Comparison of ENCODE assay signal across 8 cellular contexts in genomic region chr16:88234442-88235399, GRCh38.
A peak's percentile ranks its signal among the peaks of the same experiment; 100 is the strongest.
DNase-seq lines count a peak whose midpoint lies in the region; ATAC-seq, FAIRE-seq and TF ChIP-seq lines count a peak whose summit lies in the region.
"Not testable (repeated sequence)": the region's sequence is repeated elsewhere in the genome, so short reads cannot be mapped to it uniquely, and the experiment has no call there.

No MANE protein-coding gene starts in this region.

- not testable (repeated sequence) for H3K4me3 ChIP-seq in SJSA1; fibroblast of lung (replicated peaks in 1 of 4; ENCODE audit: control extremely low read depth in 1 of 4, insufficient read depth in 1 of 4, low read depth in 3 of 4, low read length in 4 of 4); hepatocyte; mucosa of descending colon; sigmoid colon

- not testable (repeated sequence) for H3K27me3 ChIP-seq in SJSA1 (replicated peaks); fibroblast of lung (ENCODE audit: control insufficient read depth, insufficient read depth, low read length); hepatocyte; sigmoid colon

- FAIRE-seq in urothelium cell line (lab: Jason Lieb, UNC) = peak; percentile 78

- peak overlapping the region; percentile 64 for H3K4me2 ChIP-seq in fibroblast of lung (ENCODE audit: extremely low read depth, insufficient read depth, low read length)
- H3K4me2 ChIP-seq in hepatocyte = peak overlapping the region; percentile 0

- H3K79me2 ChIP-seq in fibroblast of lung (ENCODE audit: control insufficient read depth, insufficient read depth, low read length); hepatocyte: not testable (repeated sequence)

- not testable (repeated sequence) for H4K20me1 ChIP-seq in fibroblast of lung (ENCODE audit: control insufficient read depth, extremely low read depth, insufficient read depth, low read length); hepatocyte (ENCODE audit: insufficient read depth, poor library complexity, severe bottlenecking)

- peak; percentile 52 for ATAC-seq in mucosa of descending colon

- not testable (repeated sequence) for H3K9me3 ChIP-seq in SJSA1 (replicated peaks); fibroblast of lung (ENCODE audit: control insufficient read depth, insufficient read depth, low read depth, low read length); hepatocyte (ENCODE audit: low read depth); mucosa of descending colon; sigmoid colon

- not testable (repeated sequence) for H3K36me3 ChIP-seq in SJSA1; fibroblast of lung (ENCODE audit: control insufficient read depth, insufficient read depth, low read length); hepatocyte (replicated peaks; ENCODE audit: insufficient read depth, low read depth); mucosa of descending colon (ENCODE audit: low read depth); sigmoid colon

- H3K9me2 ChIP-seq in hepatocyte (replicated peaks; ENCODE audit: insufficient read depth) = not testable (repeated sequence)

- TF ChIP-seq POLR2A in sigmoid colon (IDR thresholded peaks at IDR 0.05) = not testable (repeated sequence)

- peak overlapping the region; percentile 29 for H3K9ac ChIP-seq in fibroblast of lung (ENCODE audit: insufficient read depth, low read length)

- not testable (repeated sequence) for TF ChIP-seq EP300 in sigmoid colon (IDR thresholded peaks at IDR 0.05)

- intact Hi-C loops in mucosa of descending colon (cut with DNase I, micrococcal nuclease); sigmoid colon (cut with DNase I): not testable (repeated sequence)

- H3K27ac ChIP-seq in SJSA1 (peak overlapping the region; percentile 90), fibroblast of lung (ENCODE audit: insufficient read depth, low read length) (peak overlapping the region; percentile 68), hepatocyte (peak overlapping the region; percentile 95), sigmoid colon (peak overlapping the region; percentile 19 to 71 (median 60))

- DNase-seq in EH (ENCODE audit: low read depth) (peak; percentile 59), SJSA1 (ENCODE audit: low read depth in 1 of 2, low spot score in 2 of 2) (peak in 1 of 2 experiments; percentile 28), T47D (ENCODE audit: low read depth in 1 of 2, low spot score in 1 of 2) (peak; percentile 33), fibroblast of lung (ENCODE audit: low read depth in 2 of 2) (peak; percentile 55 to 56), urothelium cell line (ENCODE audit: low spot score) (peak; percentile 18)
- not testable (repeated sequence) for DNase-seq in hepatocyte (ENCODE audit: low spot score); mucosa of descending colon; sigmoid colon

- not testable (repeated sequence) for TF ChIP-seq CTCF in fibroblast of lung (conservative IDR thresholded peaks at IDR 0.05 in 1 of 2, IDR thresholded peaks at IDR 0.05 in 1 of 2; ENCODE audit: low read depth in 1 of 2, low read length in 2 of 2); hepatocyte (IDR thresholded peaks at IDR 0.05; ENCODE audit: poor library complexity); mucosa of descending colon (IDR thresholded peaks at IDR 0.05); sigmoid colon (IDR thresholded peaks at IDR 0.05)

- 63% methylated on average over 33 of the region's 46 CpGs for WGBS in hepatocyte (ENCODE audit: low lambda C conversion rate, missing lambda C conversion rate)
- WGBS in sigmoid colon, 2 donors = 70 to 75% methylated on average over 41 of the region's 46 CpGs

- H3K4me1 ChIP-seq in SJSA1 (replicated peaks) (peaks cover 14% of the 10 kb centered on the region), fibroblast of lung (ENCODE audit: control insufficient read depth, extremely low read depth, insufficient read depth, low read length) (peaks cover 14% of the 10 kb centered on the region), hepatocyte (ENCODE audit: insufficient read depth) (peaks cover 33% of the 10 kb centered on the region), sigmoid colon (peaks cover 0 to 26% (median 15%) of the 10 kb centered on the region in 4 donors)
- H3K4me1 ChIP-seq in mucosa of descending colon (ENCODE audit: low read depth) = not testable (repeated sequence)

- peak overlapping the region; percentile 6 for H2AFZ ChIP-seq in fibroblast of lung (ENCODE audit: low read length)
- not testable (repeated sequence) for H2AFZ ChIP-seq in hepatocyte

- in situ Hi-C loops in T47D (cut with HindIII; ENCODE audit: low pct_unique_long_range_greater_than_20kb, low sequenced_read_pairs) = not testable (repeated sequence)
